In genomic region chr12:47885012-47885501, GRCh38 we compare ENCODE assay signal across 8 cellular contexts.
DNase-seq lines count a peak whose midpoint lies in the region; ATAC-seq lines count a peak whose summit lies in the region.

No MANE protein-coding gene starts in this region.

- H3K27me3 Mint-ChIP-seq in activated T-cell treated with anti-CD3 and anti-CD28 coated beads, Interleukin-2, amount 50 U/mL, for 24 hours = no peaks in the 10 kb centered on the region

- H3K4me1 Mint-ChIP-seq in activated T-cell treated with anti-CD3 and anti-CD28 coated beads, Interleukin-2, amount 50 U/mL, for 24 hours (ENCODE audit: low read depth) = peaks cover 86% of the 10 kb centered on the region

- peaks cover 94% of the 10 kb centered on the region for H3K36me3 Mint-ChIP-seq in activated T-cell treated with anti-CD3 and anti-CD28 coated beads, Interleukin-2, amount 50 U/mL, for 24 hours (ENCODE audit: low read depth)

- peak; percentile 36 for ATAC-seq in GM19025 (IDR thresholded peaks at IDR 0.05; ENCODE audit: low read depth, unreplicated experiment)
- peak; percentile 40 for ATAC-seq in HG03354 (IDR thresholded peaks at IDR 0.05; ENCODE audit: poor library complexity, severe bottlenecking, unreplicated experiment)

- peak overlapping the region; percentile 80 for H3K4me3 Mint-ChIP-seq in activated T-cell treated with anti-CD3 and anti-CD28 coated beads, Interleukin-2, amount 50 U/mL, for 24 hours

- H3K9me3 Mint-ChIP-seq in activated T-cell treated with anti-CD3 and anti-CD28 coated beads, Interleukin-2, amount 50 U/mL, for 24 hours = no peaks in the 10 kb centered on the region

- peak overlapping the region; percentile 98 for H3K27ac Mint-ChIP-seq in activated T-cell treated with anti-CD3 and anti-CD28 coated beads, Interleukin-2, amount 50 U/mL, for 24 hours

- DNase-seq in activated T-cell treated with anti-CD3 and anti-CD28 coated beads, Interleukin-2, amount 50 U/mL, for 24 hours = peak; percentile 81
- peak; percentile 61 to 88 (median 74) for DNase-seq in stimulated activated CD4-positive, alpha-beta T cell treated with anti-CD3 and anti-CD28 coated beads, TNF-alpha, amount 100 ng/mL, for 24 hours (ENCODE audit: low read depth in 3 of 3)
- DNase-seq in NOMO-1 treated with dmso at 0.1 percent for 144 hours (lab: John Stamatoyannopoulos, UW; ENCODE audit: unreplicated experiment) (no peak), NCI-H526 (lab: John Stamatoyannopoulos, UW) (no peak), superior temporal gyrus (ENCODE audit: extremely low spot score) (no peak), SIG-M5 treated with dmso at 0.1 percent for 504 hours (lab: John Stamatoyannopoulos, UW; ENCODE audit: unreplicated experiment) (no peak)

Comparison
In these comparisons a context has a peak if more than half of its experiments do, and no peak if none do; other contexts are left out.
1. DNase-seq: peak in activated T-cell treated with anti-CD3 and anti-CD28 coated beads, Interleukin-2, amount 50 U/mL, for 24 hours (single experiment) and stimulated activated CD4-positive, alpha-beta T cell treated with anti-CD3 and anti-CD28 coated beads, TNF-alpha, amount 100 ng/mL, for 24 hours (3 of 3); none in NOMO-1 treated with dmso at 0.1 percent for 144 hours (single experiment), NCI-H526 (0 of 2), superior temporal gyrus (single experiment) and SIG-M5 treated with dmso at 0.1 percent for 504 hours (single experiment).